Comparison of ENCODE assay signal across 9 cellular contexts in the genomic region with DNA sequence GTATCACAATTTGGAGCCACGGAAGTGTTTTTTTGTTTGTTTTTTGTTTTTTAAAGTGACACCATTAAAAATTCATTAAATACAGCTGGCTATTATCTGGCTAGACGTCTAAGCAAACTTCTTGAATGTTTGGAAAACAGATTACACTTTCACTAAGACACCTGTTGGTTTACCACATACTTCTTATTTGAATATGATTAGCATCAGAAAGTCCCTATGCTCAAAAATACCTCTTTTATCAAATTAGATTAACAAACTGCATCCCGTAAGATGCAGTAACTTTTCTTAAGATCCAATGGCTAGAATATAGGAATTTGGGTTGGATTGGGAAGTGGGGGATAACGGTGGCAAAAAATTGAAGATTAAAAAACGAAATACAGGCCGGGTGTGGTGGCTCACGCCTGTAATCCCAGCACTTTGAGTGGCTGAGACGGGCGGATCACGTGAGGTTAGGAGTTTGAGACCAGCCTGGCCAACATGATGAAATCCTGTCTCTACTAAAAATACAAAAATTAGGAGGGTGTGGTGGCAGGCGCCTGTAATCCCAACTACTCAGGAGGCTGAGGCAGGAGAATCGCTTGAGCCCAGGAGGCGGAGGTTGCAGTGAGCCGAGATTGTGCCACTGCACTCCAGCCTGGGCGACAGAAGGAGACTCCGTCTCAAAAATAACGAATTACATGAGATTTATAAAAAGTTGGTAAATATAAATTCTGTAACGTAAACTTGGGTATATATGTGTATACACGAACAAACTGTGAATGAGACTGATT. TPM values are rescaled to one million over a fixed set of nuclear protein-coding genes. Genes with fewer than 3 reads are reported as not detected.
DNase-seq lines count a peak whose midpoint lies in the region; ATAC-seq, FAIRE-seq and TF ChIP-seq lines count a peak whose summit lies in the region.
"Not testable (repeated sequence)": the region's sequence is repeated elsewhere in the genome, so short reads cannot be mapped to it uniquely, and the experiment has no call there.
"Had no signal": no experiment of that assay in that cellular context is flagged by ENCODE, and none has a peak within 500 bp of the region (broad histone marks: within the 10 kb centered on the region; RNA-seq: fewer than 3 reads in every experiment).

No MANE protein-coding gene starts in this region.

- not testable (repeated sequence) for TF ChIP-seq CTCF in SU-DHL-6 (IDR thresholded peaks at IDR 0.05; ENCODE audit: insufficient read depth, low read length, poor library complexity, severe bottlenecking); kidney (IDR thresholded peaks at IDR 0.05; ENCODE audit: borderline replicate concordance, extremely low read depth, insufficient read depth)

- not testable (repeated sequence) for H4K20me1 ChIP-seq in SU-DHL-6 (ENCODE audit: low read depth, low read length)

- intact Hi-C loops in kidney (cut with DNase I): not testable (repeated sequence)

- not testable (repeated sequence) for H3K27me3 ChIP-seq in CD4-positive, CD25-positive, alpha-beta regulatory T cell (ENCODE audit: control insufficient read depth, insufficient read depth, low read length); SU-DHL-6 (ENCODE audit: low read length); endocrine pancreas (ENCODE audit: control insufficient read depth, insufficient read depth, low read length); neuronal stem cell (ENCODE audit: control insufficient read depth in 3 of 3, insufficient read depth in 3 of 3, low read depth in 1 of 3, low read length in 3 of 3)

- not testable (repeated sequence) for H3K9me2 ChIP-seq in SU-DHL-6 (replicated peaks; ENCODE audit: insufficient read depth, low read length)

- H3K27ac Mint-ChIP-seq in CD4-positive, CD25-positive, alpha-beta regulatory T cell: peak overlapping the region; percentile 99 to 100 (median 99)
- H3K27ac Mint-ChIP-seq in activated naive CD8-positive, alpha-beta T cell treated with anti-CD3 and anti-CD28 coated beads for 36 hours: peak overlapping the region; percentile 100

- peaks cover 52% of the 10 kb centered on the region for H3F3A ChIP-seq in SU-DHL-6 (ENCODE audit: insufficient read depth)

- H3K9me3 ChIP-seq in CD4-positive, CD25-positive, alpha-beta regulatory T cell (ENCODE audit: control insufficient read depth in 2 of 2, low read length in 2 of 2); SU-DHL-6 (ENCODE audit: insufficient read depth, low read length); endocrine pancreas (ENCODE audit: control insufficient read depth, low read length); kidney (ENCODE audit: control insufficient read depth in 1 of 2, low read length in 2 of 2); neuronal stem cell (replicated peaks in 1 of 2; ENCODE audit: control insufficient read depth in 2 of 2, insufficient read depth in 1 of 2, low read depth in 1 of 2, low read length in 2 of 2): not testable (repeated sequence)

- H4K91ac ChIP-seq in neuronal stem cell (ENCODE audit: low read depth, low read length, poor library complexity): not testable (repeated sequence)

- H2BK5ac ChIP-seq in neuronal stem cell (ENCODE audit: low read length): not testable (repeated sequence)

- not testable (repeated sequence) for H3K79me1 ChIP-seq in neuronal stem cell (ENCODE audit: low read depth, low read length)

- peak overlapping the region; percentile 93 to 100 (median 100) for H3K4me3 Mint-ChIP-seq in CD4-positive, CD25-positive, alpha-beta regulatory T cell
- H3K4me3 Mint-ChIP-seq in activated naive CD8-positive, alpha-beta T cell treated with anti-CD3 and anti-CD28 coated beads for 36 hours: peak overlapping the region; percentile 99

- H3K27ac ChIP-seq in CD4-positive, CD25-positive, alpha-beta regulatory T cell (ENCODE audit: insufficient read depth, low read length, poor library complexity, severe bottlenecking): peak overlapping the region; percentile 97
- H3K27ac ChIP-seq in SU-DHL-6 (ENCODE audit: low read depth, low read length): peak overlapping the region; percentile 98
- H3K27ac ChIP-seq in kidney (ENCODE audit: low read depth in 2 of 2, low read length in 2 of 2): peak overlapping the region; percentile 99 to 100
- H3K27ac ChIP-seq in neuronal stem cell (replicated peaks; ENCODE audit: low read length): peak overlapping the region; percentile 99
- peak overlapping the region; percentile 96 for H3K27ac ChIP-seq in temporal lobe (ENCODE audit: low read depth, low read length)

- H3K14ac ChIP-seq in neuronal stem cell (ENCODE audit: low read length): not testable (repeated sequence)

- peaks cover 12% of the 10 kb centered on the region for H3K36me3 Mint-ChIP-seq in CD4-positive, CD25-positive, alpha-beta regulatory T cell
- peaks cover 28% of the 10 kb centered on the region for H3K36me3 Mint-ChIP-seq in activated naive CD8-positive, alpha-beta T cell treated with anti-CD3 and anti-CD28 coated beads for 36 hours

- not testable (repeated sequence) for H2BK120ac ChIP-seq in neuronal stem cell (ENCODE audit: low read depth, low read length)

- not testable (repeated sequence) for H3K23ac ChIP-seq in neuronal stem cell (ENCODE audit: low read depth, low read length, poor library complexity)

- H3K9me3 Mint-ChIP-seq in CD4-positive, CD25-positive, alpha-beta regulatory T cell; activated naive CD8-positive, alpha-beta T cell treated with anti-CD3 and anti-CD28 coated beads for 36 hours: not testable (repeated sequence)

- H2BK15ac ChIP-seq in neuronal stem cell (ENCODE audit: low read length): not testable (repeated sequence)

- H4K8ac ChIP-seq in neuronal stem cell (ENCODE audit: low read depth, low read length): not testable (repeated sequence)

- peaks cover 20% of the 10 kb centered on the region for H3K79me2 ChIP-seq in SU-DHL-6 (ENCODE audit: insufficient read depth, low read length)

- not testable (repeated sequence) for ATAC-seq in CD4-positive, CD25-positive, alpha-beta regulatory T cell (ENCODE audit: low read depth in 2 of 2)

- not testable (repeated sequence) for DNase-seq in CD4-positive, CD25-positive, alpha-beta regulatory T cell; Jurkat, Clone E6-1 (ENCODE audit: low read depth, low spot score); activated naive CD8-positive, alpha-beta T cell treated with anti-CD3 and anti-CD28 coated beads for 36 hours; kidney; neuronal stem cell (ENCODE audit: low spot score)

- peaks cover 38% of the 10 kb centered on the region for H3K4me1 ChIP-seq in CD4-positive, CD25-positive, alpha-beta regulatory T cell (ENCODE audit: control insufficient read depth, insufficient read depth, low read length, poor library complexity, severe bottlenecking)
- H3K4me1 ChIP-seq in endocrine pancreas (ENCODE audit: control insufficient read depth, insufficient read depth, low read length): peaks cover 13% of the 10 kb centered on the region
- not testable (repeated sequence) for H3K4me1 ChIP-seq in kidney (ENCODE audit: control insufficient read depth in 1 of 2, insufficient read depth in 1 of 2, low read depth in 1 of 2, low read length in 2 of 2); neuronal stem cell (ENCODE audit: control insufficient read depth in 2 of 2, insufficient read depth in 1 of 2, low read depth in 1 of 2, low read length in 2 of 2)

- H3K9ac ChIP-seq in SU-DHL-6 (ENCODE audit: low read length): peak overlapping the region; percentile 95
- peak overlapping the region; percentile 57 for H3K9ac ChIP-seq in endocrine pancreas (ENCODE audit: control insufficient read depth, insufficient read depth, low read length)
- H3K9ac ChIP-seq in kidney (ENCODE audit: low read length in 2 of 2): peak overlapping the region; percentile 2 to 70
- not testable (repeated sequence) for H3K9ac ChIP-seq in neuronal stem cell (ENCODE audit: low read depth, low read length, poor library complexity)

- not testable (repeated sequence) for H3K4ac ChIP-seq in neuronal stem cell (ENCODE audit: low read length)

- H2AK5ac ChIP-seq in neuronal stem cell (ENCODE audit: low read depth, low read length): not testable (repeated sequence)

- H3K4me2 ChIP-seq in SU-DHL-6 (ENCODE audit: low read depth, low read length, poor library complexity, severe bottlenecking): peak overlapping the region; percentile 96
- not testable (repeated sequence) for H3K4me2 ChIP-seq in neuronal stem cell (ENCODE audit: insufficient read depth, low read length, poor library complexity, severe bottlenecking)

- peak overlapping the region; percentile 88 for H3K4me3 ChIP-seq in CD4-positive, CD25-positive, alpha-beta regulatory T cell (ENCODE audit: low read depth, low read length)
- H3K4me3 ChIP-seq in Jurkat, Clone E6-1 (ENCODE audit: low read length): peak overlapping the region; percentile 76
- peak overlapping the region; percentile 55 for H3K4me3 ChIP-seq in SU-DHL-6 (ENCODE audit: insufficient read depth, low read length, poor library complexity, severe bottlenecking)
- H3K4me3 ChIP-seq in endocrine pancreas (ENCODE audit: control insufficient read depth, insufficient read depth, low read length): peak overlapping the region; percentile 89
- H3K4me3 ChIP-seq in kidney (ENCODE audit: low read length in 2 of 2): peak overlapping the region; percentile 40 to 89
- peak overlapping the region in 1 of 2 donors; percentile 98 for H3K4me3 ChIP-seq in neuronal stem cell (ENCODE audit: low read length in 2 of 2)

- H3K27me3 Mint-ChIP-seq in CD4-positive, CD25-positive, alpha-beta regulatory T cell; activated naive CD8-positive, alpha-beta T cell treated with anti-CD3 and anti-CD28 coated beads for 36 hours: not testable (repeated sequence)

- H2BK12ac ChIP-seq in neuronal stem cell (ENCODE audit: low read length): not testable (repeated sequence)

- WGBS in neuronal stem cell (ENCODE audit: extremely low coverage in 2 of 2, insufficient read length in 2 of 2, insufficient replicate concordance in 1 of 2), 2 donors: 100% methylated on average over 2 of the region's 19 CpGs; no CpG with 5 or more reads in 1 of the 2 donors

- H3K18ac ChIP-seq in neuronal stem cell (ENCODE audit: low read length): not testable (repeated sequence)

- FAIRE-seq in kidney (lab: Jason Lieb, UNC): not testable (repeated sequence)

- H2AFZ ChIP-seq in SU-DHL-6 (ENCODE audit: low read depth, low read length, severe bottlenecking) (peak overlapping the region; percentile 55), neuronal stem cell (ENCODE audit: low read length) (peak overlapping the region; percentile 87)

- H3K4me1 Mint-ChIP-seq in CD4-positive, CD25-positive, alpha-beta regulatory T cell: peaks cover 18 to 57% (median 36%) of the 10 kb centered on the region in 4 donors
- peaks cover 46% of the 10 kb centered on the region for H3K4me1 Mint-ChIP-seq in activated naive CD8-positive, alpha-beta T cell treated with anti-CD3 and anti-CD28 coated beads for 36 hours

- H3K36me3 ChIP-seq in CD4-positive, CD25-positive, alpha-beta regulatory T cell (ENCODE audit: control insufficient read depth, insufficient read depth, low read length): peaks cover 11% of the 10 kb centered on the region
- H3K36me3 ChIP-seq in SU-DHL-6 (ENCODE audit: low read length) (peaks cover 13% of the 10 kb centered on the region), neuronal stem cell (replicated peaks in 1 of 2; ENCODE audit: control insufficient read depth in 2 of 2, insufficient read depth in 2 of 2, low read length in 2 of 2) (peaks cover 0 to 28% of the 10 kb centered on the region in 2 donors)
- H3K36me3 ChIP-seq in endocrine pancreas (ENCODE audit: control insufficient read depth, insufficient read depth, low read length); kidney (ENCODE audit: control insufficient read depth in 1 of 2, insufficient read depth in 2 of 2, low read length in 2 of 2): not testable (repeated sequence)

RNA-seq across cellular contexts. Expression of gene PNRC2, which starts 1.4 kb away (rescaled TPM):
- 126 TPM for total RNA-seq in CD4-positive, CD25-positive, alpha-beta regulatory T cell
- polyA plus RNA-seq in CD4-positive, CD25-positive, alpha-beta regulatory T cell: 100 to 1,000 TPM; 123 to 149 (median 141) TPM
- polyA plus RNA-seq in Jurkat, Clone E6-1 (2012; ENCODE audit: insufficient read depth, insufficient read length): 236 TPM
- total RNA-seq in activated naive CD8-positive, alpha-beta T cell treated with anti-CD3 and anti-CD28 coated beads for 36 hours: 100 to 1,000 TPM; 162 to 165 TPM
- 107 TPM for total RNA-seq in kidney
- polyA plus RNA-seq in kidney (ENCODE audit: insufficient read depth, low read depth, low replicate concordance): 86.3 TPM
- 227 TPM for polyA plus RNA-seq in neuronal stem cell (2013, experiment 1 of 2)
- 230 TPM for polyA plus RNA-seq in neuronal stem cell (2013, experiment 2 of 2)
- 63.7 TPM for total RNA-seq in temporal lobe

RNA-seq across cellular contexts. Expression of gene SRSF10, which starts 21.9 kb away (rescaled TPM):
- 220 TPM for total RNA-seq in CD4-positive, CD25-positive, alpha-beta regulatory T cell
- polyA plus RNA-seq in CD4-positive, CD25-positive, alpha-beta regulatory T cell: 100 to 1,000 TPM; 127 to 151 (median 144) TPM
- polyA plus RNA-seq in Jurkat, Clone E6-1 (2012; ENCODE audit: insufficient read depth, insufficient read length): 197 TPM
- 100 to 1,000 TPM; 229 to 234 TPM for total RNA-seq in activated naive CD8-positive, alpha-beta T cell treated with anti-CD3 and anti-CD28 coated beads for 36 hours
- total RNA-seq in kidney (96.2 TPM), temporal lobe (82.1 TPM)
- polyA plus RNA-seq in kidney (ENCODE audit: insufficient read depth, low read depth, low replicate concordance): 48.5 TPM
- 97.6 TPM for polyA plus RNA-seq in neuronal stem cell (2013, experiment 1 of 2)
- polyA plus RNA-seq in neuronal stem cell (2013, experiment 2 of 2): 99.1 TPM

RNA-seq across cellular contexts. Expression of gene CNR2, which starts 45.1 kb away (rescaled TPM):
- 0.15 TPM for total RNA-seq in CD4-positive, CD25-positive, alpha-beta regulatory T cell
- polyA plus RNA-seq in CD4-positive, CD25-positive, alpha-beta regulatory T cell: under 1 TPM in 2 of 4 donors, not detected in 2; 0.03 to 0.05 TPM
- 5.9 TPM for polyA plus RNA-seq in Jurkat, Clone E6-1 (2012; ENCODE audit: insufficient read depth, insufficient read length)
- under 1 TPM; 0.16 to 0.28 TPM for total RNA-seq in activated naive CD8-positive, alpha-beta T cell treated with anti-CD3 and anti-CD28 coated beads for 36 hours
- total RNA-seq in kidney: 0.57 TPM
- not detected for polyA plus RNA-seq in kidney (ENCODE audit: insufficient read depth, low read depth, low replicate concordance)
- polyA plus RNA-seq in neuronal stem cell (2013, experiment 1 of 2): 0.01 TPM
- polyA plus RNA-seq in neuronal stem cell (2013, experiment 2 of 2): not detected
- under 0.01 TPM for total RNA-seq in temporal lobe
- total RNA-seq: lower leg skin had no signal
